Comparison of ENCODE assay signal across 12 cellular contexts in the genomic region with DNA sequence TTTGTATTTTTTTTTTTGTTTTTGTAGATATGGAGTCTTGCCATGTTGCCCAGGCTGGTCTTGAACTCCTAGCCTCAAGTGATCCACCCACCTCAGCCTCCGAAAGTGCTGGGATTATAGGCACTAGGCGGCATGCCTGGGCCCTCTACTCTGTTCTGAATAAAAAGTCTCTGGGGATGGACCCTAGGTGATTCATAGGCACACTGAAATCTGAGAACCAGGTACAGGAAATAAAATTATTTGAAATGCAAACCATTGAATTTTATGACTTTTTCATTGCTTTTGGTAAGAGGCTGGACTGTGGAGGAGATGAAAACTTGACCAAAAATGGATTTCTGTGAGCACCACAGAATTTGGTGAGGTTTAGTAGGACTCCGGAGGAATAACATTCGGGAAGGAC.
DNase-seq lines count a peak whose midpoint lies in the region; ATAC-seq and TF ChIP-seq lines count a peak whose summit lies in the region.
"Had no signal": no experiment of that assay in that cellular context is flagged by ENCODE, and none has a peak within 500 bp of the region (broad histone marks: within the 10 kb centered on the region; RNA-seq: fewer than 3 reads in every experiment).

No MANE protein-coding gene starts in this region.

- no peak overlapping the region for H3K4me2 ChIP-seq in mesendoderm (ENCODE audit: low read length)
- H3K4me2 ChIP-seq: KMS-11 had no signal

- no CpG with 5 or more reads among the region's 4 CpGs for WGBS in mesendoderm (ENCODE audit: extremely low coverage, insufficient coverage, low lambda C conversion rate)

- ATAC-seq in activated CD8-positive, alpha-beta memory T cell treated with anti-CD3 and anti-CD28 coated beads, Interleukin-2, amount 10 ng/mL, durations not matched to agents 7 days and 5 days, result no peak
- ATAC-seq in GM18870 (IDR thresholded peaks at IDR 0.05; ENCODE audit: unreplicated experiment) (no peak), GM18520 (IDR thresholded peaks at IDR 0.05; ENCODE audit: unreplicated experiment) (no peak)

- DNase-seq in activated CD8-positive, alpha-beta memory T cell treated with anti-CD3 and anti-CD28 coated beads, Interleukin-2, amount 10 ng/mL, durations not matched to agents 7 days and 5 days, result no peak
- DNase-seq in activated CD8-positive, alpha-beta memory T cell treated with anti-CD3 and anti-CD28 coated beads, Interleukin-2, amount 50 U/mL, for 48 hours, result no peak
- DNase-seq in NCI-H69 (lab: John Stamatoyannopoulos, UW), result peak; percentile 26
- DNase-seq in mesendoderm, result no peak
- DNase-seq in amygdala (lab: John Stamatoyannopoulos, UW), result no peak
- no peak for DNase-seq in RWPE1 (ENCODE audit: low spot score)
- DNase-seq: 8988T, NCI-H1930, NCI-H2171 treated with DMSO at 0.1 percent for 48 hours had no signal

- no peak overlapping the region for H3K23ac ChIP-seq in mesendoderm (ENCODE audit: low read length)

- H3K27me3 Mint-ChIP-seq in activated CD8-positive, alpha-beta memory T cell treated with anti-CD3 and anti-CD28 coated beads, Interleukin-2, amount 10 ng/mL, durations not matched to agents 7 days and 5 days, result no peaks in the 10 kb centered on the region

- peaks cover 22% of the 10 kb centered on the region for H3K4me1 Mint-ChIP-seq in activated CD8-positive, alpha-beta memory T cell treated with anti-CD3 and anti-CD28 coated beads, Interleukin-2, amount 10 ng/mL, durations not matched to agents 7 days and 5 days

- H3K27me3 ChIP-seq in mesendoderm (ENCODE audit: insufficient read depth, low read length, poor library complexity), result no peaks in the 10 kb centered on the region

- POLR2A ChIA-PET in RWPE1 (lab: Yijun Ruan, JAX; ENCODE audit: low non-redundant PET), result no interaction called here

- H2BK5ac ChIP-seq in mesendoderm (ENCODE audit: low read length), result no peak overlapping the region

- H4K5ac ChIP-seq in mesendoderm (ENCODE audit: low read length), result no peak overlapping the region

- no peak overlapping the region for H4K8ac ChIP-seq in mesendoderm (ENCODE audit: low read depth, low read length)

- TF ChIP-seq CTCF in RWPE1 (conservative IDR thresholded peaks at IDR 0.05; ENCODE audit: low read depth), result no peak

- no peak overlapping the region for H2BK15ac ChIP-seq in mesendoderm (replicated peaks; ENCODE audit: low read depth)

- no peak overlapping the region for H3K4ac ChIP-seq in mesendoderm (ENCODE audit: low read depth, low read length)

- no peak overlapping the region for H2AK5ac ChIP-seq in mesendoderm (ENCODE audit: low read length)

- no peaks in the 10 kb centered on the region for H3K9me3 Mint-ChIP-seq in activated CD8-positive, alpha-beta memory T cell treated with anti-CD3 and anti-CD28 coated beads, Interleukin-2, amount 10 ng/mL, durations not matched to agents 7 days and 5 days (ENCODE audit: low read depth)

- no peak overlapping the region for H3K4me3 Mint-ChIP-seq in activated CD8-positive, alpha-beta memory T cell treated with anti-CD3 and anti-CD28 coated beads, Interleukin-2, amount 10 ng/mL, durations not matched to agents 7 days and 5 days

- no peak overlapping the region for H3K4me3 ChIP-seq in mesendoderm (ENCODE audit: low read length)

- H3K36me3 ChIP-seq in mesendoderm (ENCODE audit: control insufficient read depth, insufficient read depth, low read length), result no peaks in the 10 kb centered on the region

- no peak overlapping the region for H3K9ac ChIP-seq in mesendoderm (ENCODE audit: low read length)
- H3K9ac ChIP-seq: KMS-11 had no signal

- no peaks in the 10 kb centered on the region for H3K79me1 ChIP-seq in mesendoderm (ENCODE audit: low read length)

- no peak overlapping the region for H3K27ac ChIP-seq in mesendoderm (ENCODE audit: low read depth, low read length)
- no peak overlapping the region for H3K27ac ChIP-seq in RWPE1
- H3K27ac ChIP-seq: KMS-11 had no signal

- peaks cover 7% of the 10 kb centered on the region for H3K36me3 Mint-ChIP-seq in activated CD8-positive, alpha-beta memory T cell treated with anti-CD3 and anti-CD28 coated beads, Interleukin-2, amount 10 ng/mL, durations not matched to agents 7 days and 5 days

- no peak overlapping the region for H3K56ac ChIP-seq in mesendoderm (ENCODE audit: low read length)

- H3K18ac ChIP-seq in mesendoderm (ENCODE audit: low read length), result peak overlapping the region; percentile 22

- CTCF ChIA-PET in activated CD8-positive, alpha-beta memory T cell treated with anti-CD3 and anti-CD28 coated beads, Interleukin-2, amount 10 ng/mL, durations not matched to agents 7 days and 5 days (lab: Charles Lee), result no interaction called here
- CTCF ChIA-PET in RWPE1 (lab: Yijun Ruan, JAX), result no interaction called here

- no peaks in the 10 kb centered on the region for H3K4me1 ChIP-seq in mesendoderm (ENCODE audit: control insufficient read depth, low read depth, low read length)

- no peaks in the 10 kb centered on the region for H3K79me2 ChIP-seq in mesendoderm (ENCODE audit: control insufficient read depth, insufficient read depth, low read length)

- H3K27ac Mint-ChIP-seq in activated CD8-positive, alpha-beta memory T cell treated with anti-CD3 and anti-CD28 coated beads, Interleukin-2, amount 10 ng/mL, durations not matched to agents 7 days and 5 days, result peak overlapping the region; percentile 49

- no peak overlapping the region for H2BK120ac ChIP-seq in mesendoderm (ENCODE audit: low read depth, low read length)
